1 cellular context compared by ENCODE assay signal in genomic region chr6:26054659-26054936, GRCh38.
TF ChIP-seq lines count a peak whose summit lies in the region.

No MANE protein-coding gene starts in this region.

TF ChIP-seq in K562, 482 proteins besides CTCF, POLR2A, EP300 and RAD21 (continued from another document and continues in another):
- TF ChIP-seq TOE1 (IDR thresholded peaks at IDR 0.05; ENCODE audit: borderline replicate concordance) (no peak), TOE1 (CRISPR knock-in tag; IDR thresholded peaks at IDR 0.05; ENCODE audit: borderline replicate concordance, low read depth) (no peak), CBX2 (IDR thresholded peaks at IDR 0.05; ENCODE audit: insufficient read depth, low read length, poor library complexity, severe bottlenecking) (no peak), CBX1 (IDR thresholded peaks at IDR 0.05; ENCODE audit: low read depth) (no peak; the same call in 1 of the 2 replicates), NONO (IDR thresholded peaks at IDR 0.05; ENCODE audit: low read depth in 2 of 2, low read length in 1 of 2) (peak in 1 of 2 experiments; percentile 47; a peak in 2 of 4 replicates), ZNF347 (CRISPR knock-in tag; IDR thresholded peaks at IDR 0.05; ENCODE audit: low read depth) (peak; percentile 62; the same call in 1 of the 2 replicates), PURB (CRISPR knock-in tag; IDR thresholded peaks at IDR 0.05; ENCODE audit: low read depth) (no peak), NCOA4 (IDR thresholded peaks at IDR 0.05; ENCODE audit: partially characterized antibody) (no peak), ETS2 (tag; IDR thresholded peaks at IDR 0.05; ENCODE audit: borderline replicate concordance, poor library complexity, severe bottlenecking) (no peak), SP1 (CRISPR knock-in tag; IDR thresholded peaks at IDR 0.05) (no peak), U2AF1 (optimal IDR thresholded peaks at IDR 0.05; ENCODE audit: low read depth, low read length) (no peak), ETV1 (tag; conservative IDR thresholded peaks at IDR 0.05; ENCODE audit: low read depth) (no peak), CREM (IDR thresholded peaks at IDR 0.05; ENCODE audit: low read depth) (no peak), MEIS2 (IDR thresholded peaks at IDR 0.05; ENCODE audit: partially characterized antibody) (no peak), SMC3 (conservative IDR thresholded peaks at IDR 0.05; ENCODE audit: insufficient read depth, low read depth, low read length) (no peak), WHSC1 (IDR thresholded peaks at IDR 0.05; ENCODE audit: low read length) (no peak), MCM7 (IDR thresholded peaks at IDR 0.05) (peak in 1 of 2 experiments; percentile 17; a peak in 1 of 4 replicates), ZEB2 (IDR thresholded peaks at IDR 0.05) (no peak), KAT7 (CRISPR knock-in tag; IDR thresholded peaks at IDR 0.05; ENCODE audit: borderline replicate concordance) (no peak; the same call in 1 of the 2 replicates), CXXC5 (CRISPR knock-in tag; IDR thresholded peaks at IDR 0.05) (no peak), RUNX1 (IDR thresholded peaks at IDR 0.05; ENCODE audit: low read depth) (no peak), HMG20B (CRISPR knock-in tag; IDR thresholded peaks at IDR 0.05) (no peak), HLTF (IDR thresholded peaks at IDR 0.05) (no peak), PRMT5 (CRISPR knock-in tag; IDR thresholded peaks at IDR 0.05) (no peak), ZNF311 (CRISPR knock-in tag; IDR thresholded peaks at IDR 0.05) (0 out of 2 replicates have a peak, but pooled peaks have one; percentile 25), SMAD3 (CRISPR knock-in tag; conservative IDR thresholded peaks at IDR 0.05) (no peak), TCF7 (IDR thresholded peaks at IDR 0.05; ENCODE audit: borderline replicate concordance) (no peak), NBN (IDR thresholded peaks at IDR 0.05; ENCODE audit: low read depth) (no peak), ZNF584 (CRISPR knock-in tag; IDR thresholded peaks at IDR 0.05; ENCODE audit: low read depth) (no peak), NCOR1 (IDR thresholded peaks at IDR 0.05) (no peak), ATF2 (CRISPR knock-in tag; IDR thresholded peaks at IDR 0.05) (no peak), ZNF212 (CRISPR knock-in tag; IDR thresholded peaks at IDR 0.05) (no peak), ZNF561 (CRISPR knock-in tag; conservative IDR thresholded peaks at IDR 0.05) (0 out of 2 replicates have a peak, but pooled peaks have one; percentile 36), LEF1 (IDR thresholded peaks at IDR 0.05) (no peak), KDM5B (IDR thresholded peaks at IDR 0.05; ENCODE audit: insufficient replicate concordance, low read depth, low read length) (no peak), CTBP1 (IDR thresholded peaks at IDR 0.05; ENCODE audit: borderline replicate concordance) (no peak), E2F6 (IDR thresholded peaks at IDR 0.05; ENCODE audit: borderline replicate concordance in 1 of 2, extremely low read depth in 1 of 2, insufficient read depth in 1 of 2, insufficient read length in 1 of 2, low read depth in 1 of 2, low read length in 1 of 2, poor library complexity in 1 of 2, severe bottlenecking in 1 of 2) (no peak)
- TF ChIP-seq, protein P1, sequence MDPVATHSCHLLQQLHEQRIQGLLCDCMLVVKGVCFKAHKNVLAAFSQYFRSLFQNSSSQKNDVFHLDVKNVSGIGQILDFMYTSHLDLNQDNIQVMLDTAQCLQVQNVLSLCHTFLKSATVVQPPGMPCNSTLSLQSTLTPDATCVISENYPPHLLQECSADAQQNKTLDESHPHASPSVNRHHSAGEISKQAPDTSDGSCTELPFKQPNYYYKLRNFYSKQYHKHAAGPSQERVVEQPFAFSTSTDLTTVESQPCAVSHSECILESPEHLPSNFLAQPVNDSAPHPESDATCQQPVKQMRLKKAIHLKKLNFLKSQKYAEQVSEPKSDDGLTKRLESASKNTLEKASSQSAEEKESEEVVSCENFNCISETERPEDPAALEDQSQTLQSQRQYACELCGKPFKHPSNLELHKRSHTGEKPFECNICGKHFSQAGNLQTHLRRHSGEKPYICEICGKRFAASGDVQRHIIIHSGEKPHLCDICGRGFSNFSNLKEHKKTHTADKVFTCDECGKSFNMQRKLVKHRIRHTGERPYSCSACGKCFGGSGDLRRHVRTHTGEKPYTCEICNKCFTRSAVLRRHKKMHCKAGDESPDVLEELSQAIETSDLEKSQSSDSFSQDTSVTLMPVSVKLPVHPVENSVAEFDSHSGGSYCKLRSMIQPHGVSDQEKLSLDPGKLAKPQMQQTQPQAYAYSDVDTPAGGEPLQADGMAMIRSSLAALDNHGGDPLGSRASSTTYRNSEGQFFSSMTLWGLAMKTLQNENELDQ (CRISPR knock-in tag; IDR thresholded peaks at IDR 0.05; ENCODE audit: borderline replicate concordance): no peak
- TF ChIP-seq, protein P2, sequence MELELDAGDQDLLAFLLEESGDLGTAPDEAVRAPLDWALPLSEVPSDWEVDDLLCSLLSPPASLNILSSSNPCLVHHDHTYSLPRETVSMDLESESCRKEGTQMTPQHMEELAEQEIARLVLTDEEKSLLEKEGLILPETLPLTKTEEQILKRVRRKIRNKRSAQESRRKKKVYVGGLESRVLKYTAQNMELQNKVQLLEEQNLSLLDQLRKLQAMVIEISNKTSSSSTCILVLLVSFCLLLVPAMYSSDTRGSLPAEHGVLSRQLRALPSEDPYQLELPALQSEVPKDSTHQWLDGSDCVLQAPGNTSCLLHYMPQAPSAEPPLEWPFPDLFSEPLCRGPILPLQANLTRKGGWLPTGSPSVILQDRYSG (tag; conservative IDR thresholded peaks at IDR 0.05; ENCODE audit: low read depth): no peak
- TF ChIP-seq, protein P3, sequence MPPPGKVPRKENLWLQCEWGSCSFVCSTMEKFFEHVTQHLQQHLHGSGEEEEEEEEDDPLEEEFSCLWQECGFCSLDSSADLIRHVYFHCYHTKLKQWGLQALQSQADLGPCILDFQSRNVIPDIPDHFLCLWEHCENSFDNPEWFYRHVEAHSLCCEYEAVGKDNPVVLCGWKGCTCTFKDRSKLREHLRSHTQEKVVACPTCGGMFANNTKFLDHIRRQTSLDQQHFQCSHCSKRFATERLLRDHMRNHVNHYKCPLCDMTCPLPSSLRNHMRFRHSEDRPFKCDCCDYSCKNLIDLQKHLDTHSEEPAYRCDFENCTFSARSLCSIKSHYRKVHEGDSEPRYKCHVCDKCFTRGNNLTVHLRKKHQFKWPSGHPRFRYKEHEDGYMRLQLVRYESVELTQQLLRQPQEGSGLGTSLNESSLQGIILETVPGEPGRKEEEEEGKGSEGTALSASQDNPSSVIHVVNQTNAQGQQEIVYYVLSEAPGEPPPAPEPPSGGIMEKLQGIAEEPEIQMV (tag; conservative IDR thresholded peaks at IDR 0.05; ENCODE audit: low read depth): no peak
- TF ChIP-seq, protein P4, sequence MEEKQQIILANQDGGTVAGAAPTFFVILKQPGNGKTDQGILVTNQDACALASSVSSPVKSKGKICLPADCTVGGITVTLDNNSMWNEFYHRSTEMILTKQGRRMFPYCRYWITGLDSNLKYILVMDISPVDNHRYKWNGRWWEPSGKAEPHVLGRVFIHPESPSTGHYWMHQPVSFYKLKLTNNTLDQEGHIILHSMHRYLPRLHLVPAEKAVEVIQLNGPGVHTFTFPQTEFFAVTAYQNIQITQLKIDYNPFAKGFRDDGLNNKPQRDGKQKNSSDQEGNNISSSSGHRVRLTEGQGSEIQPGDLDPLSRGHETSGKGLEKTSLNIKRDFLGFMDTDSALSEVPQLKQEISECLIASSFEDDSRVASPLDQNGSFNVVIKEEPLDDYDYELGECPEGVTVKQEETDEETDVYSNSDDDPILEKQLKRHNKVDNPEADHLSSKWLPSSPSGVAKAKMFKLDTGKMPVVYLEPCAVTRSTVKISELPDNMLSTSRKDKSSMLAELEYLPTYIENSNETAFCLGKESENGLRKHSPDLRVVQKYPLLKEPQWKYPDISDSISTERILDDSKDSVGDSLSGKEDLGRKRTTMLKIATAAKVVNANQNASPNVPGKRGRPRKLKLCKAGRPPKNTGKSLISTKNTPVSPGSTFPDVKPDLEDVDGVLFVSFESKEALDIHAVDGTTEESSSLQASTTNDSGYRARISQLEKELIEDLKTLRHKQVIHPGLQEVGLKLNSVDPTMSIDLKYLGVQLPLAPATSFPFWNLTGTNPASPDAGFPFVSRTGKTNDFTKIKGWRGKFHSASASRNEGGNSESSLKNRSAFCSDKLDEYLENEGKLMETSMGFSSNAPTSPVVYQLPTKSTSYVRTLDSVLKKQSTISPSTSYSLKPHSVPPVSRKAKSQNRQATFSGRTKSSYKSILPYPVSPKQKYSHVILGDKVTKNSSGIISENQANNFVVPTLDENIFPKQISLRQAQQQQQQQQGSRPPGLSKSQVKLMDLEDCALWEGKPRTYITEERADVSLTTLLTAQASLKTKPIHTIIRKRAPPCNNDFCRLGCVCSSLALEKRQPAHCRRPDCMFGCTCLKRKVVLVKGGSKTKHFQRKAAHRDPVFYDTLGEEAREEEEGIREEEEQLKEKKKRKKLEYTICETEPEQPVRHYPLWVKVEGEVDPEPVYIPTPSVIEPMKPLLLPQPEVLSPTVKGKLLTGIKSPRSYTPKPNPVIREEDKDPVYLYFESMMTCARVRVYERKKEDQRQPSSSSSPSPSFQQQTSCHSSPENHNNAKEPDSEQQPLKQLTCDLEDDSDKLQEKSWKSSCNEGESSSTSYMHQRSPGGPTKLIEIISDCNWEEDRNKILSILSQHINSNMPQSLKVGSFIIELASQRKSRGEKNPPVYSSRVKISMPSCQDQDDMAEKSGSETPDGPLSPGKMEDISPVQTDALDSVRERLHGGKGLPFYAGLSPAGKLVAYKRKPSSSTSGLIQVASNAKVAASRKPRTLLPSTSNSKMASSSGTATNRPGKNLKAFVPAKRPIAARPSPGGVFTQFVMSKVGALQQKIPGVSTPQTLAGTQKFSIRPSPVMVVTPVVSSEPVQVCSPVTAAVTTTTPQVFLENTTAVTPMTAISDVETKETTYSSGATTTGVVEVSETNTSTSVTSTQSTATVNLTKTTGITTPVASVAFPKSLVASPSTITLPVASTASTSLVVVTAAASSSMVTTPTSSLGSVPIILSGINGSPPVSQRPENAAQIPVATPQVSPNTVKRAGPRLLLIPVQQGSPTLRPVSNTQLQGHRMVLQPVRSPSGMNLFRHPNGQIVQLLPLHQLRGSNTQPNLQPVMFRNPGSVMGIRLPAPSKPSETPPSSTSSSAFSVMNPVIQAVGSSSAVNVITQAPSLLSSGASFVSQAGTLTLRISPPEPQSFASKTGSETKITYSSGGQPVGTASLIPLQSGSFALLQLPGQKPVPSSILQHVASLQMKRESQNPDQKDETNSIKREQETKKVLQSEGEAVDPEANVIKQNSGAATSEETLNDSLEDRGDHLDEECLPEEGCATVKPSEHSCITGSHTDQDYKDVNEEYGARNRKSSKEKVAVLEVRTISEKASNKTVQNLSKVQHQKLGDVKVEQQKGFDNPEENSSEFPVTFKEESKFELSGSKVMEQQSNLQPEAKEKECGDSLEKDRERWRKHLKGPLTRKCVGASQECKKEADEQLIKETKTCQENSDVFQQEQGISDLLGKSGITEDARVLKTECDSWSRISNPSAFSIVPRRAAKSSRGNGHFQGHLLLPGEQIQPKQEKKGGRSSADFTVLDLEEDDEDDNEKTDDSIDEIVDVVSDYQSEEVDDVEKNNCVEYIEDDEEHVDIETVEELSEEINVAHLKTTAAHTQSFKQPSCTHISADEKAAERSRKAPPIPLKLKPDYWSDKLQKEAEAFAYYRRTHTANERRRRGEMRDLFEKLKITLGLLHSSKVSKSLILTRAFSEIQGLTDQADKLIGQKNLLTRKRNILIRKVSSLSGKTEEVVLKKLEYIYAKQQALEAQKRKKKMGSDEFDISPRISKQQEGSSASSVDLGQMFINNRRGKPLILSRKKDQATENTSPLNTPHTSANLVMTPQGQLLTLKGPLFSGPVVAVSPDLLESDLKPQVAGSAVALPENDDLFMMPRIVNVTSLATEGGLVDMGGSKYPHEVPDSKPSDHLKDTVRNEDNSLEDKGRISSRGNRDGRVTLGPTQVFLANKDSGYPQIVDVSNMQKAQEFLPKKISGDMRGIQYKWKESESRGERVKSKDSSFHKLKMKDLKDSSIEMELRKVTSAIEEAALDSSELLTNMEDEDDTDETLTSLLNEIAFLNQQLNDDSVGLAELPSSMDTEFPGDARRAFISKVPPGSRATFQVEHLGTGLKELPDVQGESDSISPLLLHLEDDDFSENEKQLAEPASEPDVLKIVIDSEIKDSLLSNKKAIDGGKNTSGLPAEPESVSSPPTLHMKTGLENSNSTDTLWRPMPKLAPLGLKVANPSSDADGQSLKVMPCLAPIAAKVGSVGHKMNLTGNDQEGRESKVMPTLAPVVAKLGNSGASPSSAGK (IDR thresholded peaks at IDR 0.05): peak; percentile 8; the same call in 1 of the 2 replicates
- TF ChIP-seq, protein P5, sequence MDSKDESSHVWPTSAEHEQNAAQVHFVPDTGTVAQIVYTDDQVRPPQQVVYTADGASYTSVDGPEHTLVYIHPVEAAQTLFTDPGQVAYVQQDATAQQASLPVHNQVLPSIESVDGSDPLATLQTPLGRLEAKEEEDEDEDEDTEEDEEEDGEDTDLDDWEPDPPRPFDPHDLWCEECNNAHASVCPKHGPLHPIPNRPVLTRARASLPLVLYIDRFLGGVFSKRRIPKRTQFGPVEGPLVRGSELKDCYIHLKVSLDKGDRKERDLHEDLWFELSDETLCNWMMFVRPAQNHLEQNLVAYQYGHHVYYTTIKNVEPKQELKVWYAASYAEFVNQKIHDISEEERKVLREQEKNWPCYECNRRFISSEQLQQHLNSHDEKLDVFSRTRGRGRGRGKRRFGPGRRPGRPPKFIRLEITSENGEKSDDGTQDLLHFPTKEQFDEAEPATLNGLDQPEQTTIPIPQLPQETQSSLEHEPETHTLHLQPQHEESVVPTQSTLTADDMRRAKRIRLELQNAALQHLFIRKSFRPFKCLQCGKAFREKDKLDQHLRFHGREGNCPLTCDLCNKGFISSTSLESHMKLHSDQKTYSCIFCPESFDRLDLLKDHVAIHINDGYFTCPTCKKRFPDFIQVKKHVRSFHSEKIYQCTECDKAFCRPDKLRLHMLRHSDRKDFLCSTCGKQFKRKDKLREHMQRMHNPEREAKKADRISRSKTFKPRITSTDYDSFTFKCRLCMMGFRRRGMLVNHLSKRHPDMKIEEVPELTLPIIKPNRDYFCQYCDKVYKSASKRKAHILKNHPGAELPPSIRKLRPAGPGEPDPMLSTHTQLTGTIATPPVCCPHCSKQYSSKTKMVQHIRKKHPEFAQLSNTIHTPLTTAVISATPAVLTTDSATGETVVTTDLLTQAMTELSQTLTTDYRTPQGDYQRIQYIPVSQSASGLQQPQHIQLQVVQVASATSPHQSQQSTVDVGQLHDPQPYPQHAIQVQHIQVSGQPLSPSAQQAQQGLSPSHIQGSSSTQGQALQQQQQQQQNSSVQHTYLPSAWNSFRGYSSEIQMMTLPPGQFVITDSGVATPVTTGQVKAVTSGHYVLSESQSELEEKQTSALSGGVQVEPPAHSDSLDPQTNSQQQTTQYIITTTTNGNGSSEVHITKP (IDR thresholded peaks at IDR 0.05; ENCODE audit: partially characterized antibody): no peak
